Comparison of ENCODE assay signal across 8 cellular contexts in the genomic region with DNA sequence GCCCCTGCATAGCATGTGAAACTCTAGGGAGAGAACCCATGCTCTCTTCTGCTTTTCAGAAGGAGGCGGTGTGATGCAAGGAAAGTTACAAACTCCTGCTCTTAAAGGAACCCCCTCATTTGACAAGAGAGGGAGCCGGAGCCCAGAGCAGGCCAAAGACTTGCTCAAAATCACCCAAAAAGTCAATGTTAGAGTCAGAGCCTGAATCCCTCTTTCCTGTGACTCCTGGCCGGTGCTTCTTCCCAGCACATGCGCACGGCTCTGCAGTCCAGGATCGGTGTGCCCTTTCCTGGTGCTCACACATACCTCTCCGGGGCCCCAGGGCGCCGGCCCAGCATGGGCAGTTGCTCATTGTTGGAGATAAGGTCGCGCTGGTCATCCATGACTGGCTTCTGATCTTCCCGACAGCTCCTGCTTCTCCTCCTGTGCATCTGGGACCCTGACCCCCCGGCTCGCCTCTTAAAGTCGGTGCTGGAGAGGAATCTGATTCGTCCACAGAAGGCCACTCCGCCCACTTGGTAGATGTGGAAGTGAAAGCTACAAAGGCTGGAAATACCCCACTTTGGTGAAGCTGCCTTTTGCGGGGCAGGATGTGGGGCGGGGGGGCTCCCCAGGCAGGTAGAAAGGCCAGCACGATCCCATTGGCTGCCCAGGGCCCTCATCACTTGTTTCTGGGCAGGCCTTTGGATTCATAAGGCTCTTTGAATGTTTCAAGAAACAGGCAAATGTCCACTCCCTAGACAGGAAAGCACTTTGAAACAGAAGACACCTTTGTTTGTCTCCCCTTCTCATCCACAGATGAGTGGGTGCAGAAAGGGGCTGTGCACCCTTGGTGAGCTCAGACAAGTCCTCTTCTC. TPM values are rescaled to one million over a fixed set of nuclear protein-coding genes. Genes with fewer than 3 reads are reported as not detected.
DNase-seq lines count a peak whose midpoint lies in the region; ATAC-seq and TF ChIP-seq lines count a peak whose summit lies in the region.

Gene CD74, minus strand, starts transcription at position 592 of the 857 bp plus-strand sequence. Its CDS starts 161 bp downstream, at position 431.

- WGBS in esophagus, 2 donors, result 7 to 19% methylated on average over 20 of the region's 20 CpGs

- peak within 1 kb of the TSS; percentile 71 to 88 for H3K27ac ChIP-seq in esophagus (ENCODE audit: low read depth in 2 of 2, low read length in 1 of 2)

- POLR2A ChIA-PET in naive thymus-derived CD8-positive, alpha-beta T cell (lab: Charles Lee), result interaction anchor here (0.6 to 5.1 kb wide), 14 partner anchors 10 to 365 kb away, joined by 3 to 56 read pairs (median 4); partner anchors contain the start of genes DCTN4, RBM22 and RPS14

- no peaks in the 10 kb centered on the region for H3K27me3 Mint-ChIP-seq in naive thymus-derived CD8-positive, alpha-beta T cell

- H3K9me3 Mint-ChIP-seq in naive thymus-derived CD8-positive, alpha-beta T cell, result no peaks in the 10 kb centered on the region

- H3K4me3 Mint-ChIP-seq in naive thymus-derived CD8-positive, alpha-beta T cell, result peak within 1 kb of the TSS; percentile 96 to 100 (median 99)

- no peaks in the 10 kb centered on the region for H3K36me3 ChIP-seq in esophagus (ENCODE audit: control insufficient read depth in 2 of 2, insufficient read depth in 2 of 2, low read length in 1 of 2)

- H3K4me1 ChIP-seq in esophagus (ENCODE audit: control insufficient read depth in 2 of 2, insufficient read depth in 2 of 2, low read length in 1 of 2), result peaks cover 4 to 8% of the 10 kb centered on the region in 2 donors

- peak within 1 kb of the TSS; percentile 86 for H3K4me3 ChIP-seq in GM12864 (ENCODE audit: low read depth, low read length)
- H3K4me3 ChIP-seq in esophagus (ENCODE audit: low read depth in 1 of 2, low read length in 2 of 2), result peak within 1 kb of the TSS; percentile 52 to 53

- H3K4me1 Mint-ChIP-seq in naive thymus-derived CD8-positive, alpha-beta T cell, result peaks cover 16 to 72% (median 44%) of the 10 kb centered on the region in 4 donors

- DNase-seq in GM12864 (ENCODE audit: low read depth) (peak; percentile 98), NOMO-1 (lab: John Stamatoyannopoulos, UW; ENCODE audit: unreplicated experiment in 2 of 2) (peak; percentile 93 to 97), activated T-cell treated with anti-CD3 and anti-CD28 coated beads for 24 hours (ENCODE audit: low read depth) (peak; percentile 81), NCI-H1694 treated with DMSO at 0.1 percent for 48 hours (lab: John Stamatoyannopoulos, UW) (no peak)
- DNase-seq in naive thymus-derived CD8-positive, alpha-beta T cell, result peak; percentile 79 to 97 (median 94)
- DNase-seq in stimulated activated naive CD4-positive, alpha-beta T cell treated with Interleukin-2 at 50 U/mL for 16 hours (lab: John Stamatoyannopoulos, UW), result peak; percentile 93

- peak; percentile 68 for ATAC-seq in HG02623 (IDR thresholded peaks at IDR 0.05; ENCODE audit: unreplicated experiment)
- peak; percentile 89 to 92 for ATAC-seq in naive thymus-derived CD8-positive, alpha-beta T cell

- H3K27me3 ChIP-seq in esophagus (ENCODE audit: control insufficient read depth in 1 of 2, insufficient read depth in 2 of 2, low read length in 2 of 2), result no peaks in the 10 kb centered on the region

- H3K27ac Mint-ChIP-seq in naive thymus-derived CD8-positive, alpha-beta T cell, result peak within 1 kb of the TSS; percentile 98 to 100 (median 100)

- TF ChIP-seq CTCF in GM12864 (IDR thresholded peaks at IDR 0.05; ENCODE audit: low read depth, low read length, missing control alignments), result no peak

- no peaks in the 10 kb centered on the region for H3K9me3 ChIP-seq in esophagus (ENCODE audit: control insufficient read depth in 2 of 2, insufficient read depth in 1 of 2, low read depth in 1 of 2, low read length in 1 of 2)

- peaks cover 0 to 9% (median 0%) of the 10 kb centered on the region in 3 donors for H3K36me3 Mint-ChIP-seq in naive thymus-derived CD8-positive, alpha-beta T cell

RNA-seq across cellular contexts. Expression of gene CD74, which starts in this region (rescaled TPM):
- 100 to 1,000 TPM; 111 to 256 TPM for polyA plus RNA-seq in esophagus
- total RNA-seq in naive thymus-derived CD8-positive, alpha-beta T cell, result 100 to 1,000 TPM; 288 to 293 TPM
- 100 to 1,000 TPM; 310 to 415 (median 407) TPM for polyA plus RNA-seq in naive thymus-derived CD8-positive, alpha-beta T cell
